Comparison of ENCODE assay signal across 6 cellular contexts in the genomic region with DNA sequence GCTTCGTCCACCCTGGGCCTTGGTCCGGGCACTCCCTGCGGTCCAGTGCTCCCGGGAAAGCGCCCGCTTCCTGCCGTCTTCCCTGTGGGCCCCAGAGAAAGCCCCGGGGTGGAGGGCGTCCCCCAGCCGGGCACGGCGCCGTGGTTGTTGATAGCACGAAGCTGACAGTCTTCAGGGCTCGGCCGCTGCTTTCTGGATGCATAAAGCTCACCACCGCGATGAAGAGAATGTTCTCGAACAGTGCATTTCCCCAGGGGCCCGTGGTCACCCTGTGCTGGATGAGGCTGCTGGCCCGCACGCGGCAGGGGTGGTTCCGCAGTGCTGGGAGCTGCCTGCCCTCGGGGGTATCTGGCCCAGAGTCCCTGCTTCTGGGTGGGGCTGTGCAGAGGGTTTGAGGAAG. TPM values are rescaled to one million over a fixed set of nuclear protein-coding genes. Genes with fewer than 3 reads are reported as not detected.
"Had no signal": no experiment of that assay in that cellular context is flagged by ENCODE, and none has a peak within 500 bp of the region (broad histone marks: within the 10 kb centered on the region; RNA-seq: fewer than 3 reads in every experiment).

No MANE protein-coding gene starts in this region.

- DNase-seq: GOT3, H7, HFFc6, KG1 had no signal

- H3K4me3 ChIP-seq: HAP-1 had no signal

- H3K36me3 ChIP-seq: HAP-1 had no signal

- H3K9me3 ChIP-seq: HAP-1 had no signal

- H3K4me1 ChIP-seq: HAP-1 had no signal

RNA-seq across cellular contexts. Expression of a gene that starts 53.2 kb away (rescaled TPM):
- polyA plus RNA-seq: IgD-negative memory B cell had no signal
